Comparison of ENCODE assay signal across 16 cellular contexts in the genomic region with DNA sequence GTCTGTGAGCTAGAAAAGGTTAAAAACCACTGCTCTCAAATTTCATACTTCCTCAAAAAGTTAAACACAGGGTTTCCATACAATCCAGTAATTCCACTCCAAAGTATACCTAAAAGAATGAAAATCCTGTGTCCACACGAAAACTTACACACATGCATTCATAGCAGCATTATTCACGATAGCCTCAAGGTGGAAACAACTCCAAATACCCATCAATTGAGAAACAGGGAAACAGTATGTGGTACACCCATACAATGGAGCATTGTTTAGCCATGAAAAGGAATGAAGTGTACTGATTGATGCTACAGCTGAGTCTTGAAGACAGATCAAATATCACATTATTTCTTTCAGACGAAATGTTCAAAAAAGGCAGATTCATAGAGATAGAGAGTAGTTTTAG. TPM values are rescaled to one million over a fixed set of nuclear protein-coding genes. Genes with fewer than 3 reads are reported as not detected.
DNase-seq lines count a peak whose midpoint lies in the region; ATAC-seq and TF ChIP-seq lines count a peak whose summit lies in the region.
"Had no signal": no experiment of that assay in that cellular context is flagged by ENCODE, and none has a peak within 500 bp of the region (broad histone marks: within the 10 kb centered on the region; RNA-seq: fewer than 3 reads in every experiment).

No MANE protein-coding gene starts in this region.

- no peaks in the 10 kb centered on the region for H4K20me1 ChIP-seq in PC-3 (ENCODE audit: low read length)

- CTCF ChIA-PET in PC-3 (lab: Charles Lee): interaction anchor here (0.6 kb wide), 1 partner anchor 136 kb away, joined by 3 read pairs; no protein-coding TSS in a partner anchor

- peaks cover 77% of the 10 kb centered on the region for H3K4me1 Mint-ChIP-seq in activated T-cell treated with anti-CD3 and anti-CD28 coated beads, Interleukin-2, amount 50 U/mL, for 4 hours (ENCODE audit: low read depth)
- H3K4me1 Mint-ChIP-seq in activated naive CD8-positive, alpha-beta T cell treated with anti-CD3 and anti-CD28 coated beads for 36 hours: peaks cover 61% of the 10 kb centered on the region
- H3K4me1 Mint-ChIP-seq in natural killer cell treated with Interleukin-12 subunit alpha and Interleukin-12 subunit beta and Interleukin-15 and Interleukin-18, amount 100 ng/mL, for 72 hours (ENCODE audit: low read depth in 2 of 2): peaks cover 57 to 68% of the 10 kb centered on the region in 2 donors

- H3K27me3 Mint-ChIP-seq in activated T-cell treated with anti-CD3 and anti-CD28 coated beads, Interleukin-2, amount 50 U/mL, for 4 hours (ENCODE audit: low read depth): no peaks in the 10 kb centered on the region
- no peaks in the 10 kb centered on the region for H3K27me3 Mint-ChIP-seq in activated naive CD8-positive, alpha-beta T cell treated with anti-CD3 and anti-CD28 coated beads for 36 hours
- H3K27me3 Mint-ChIP-seq in natural killer cell treated with Interleukin-12 subunit alpha and Interleukin-12 subunit beta and Interleukin-15 and Interleukin-18, amount 100 ng/mL, for 72 hours: no peaks in the 10 kb centered on the region

- H3K9me3 ChIP-seq in PC-3 (ENCODE audit: low read length) (peaks cover 18% of the 10 kb centered on the region), left ventricle myocardium inferior (replicated peaks) (peaks cover 29% of the 10 kb centered on the region)

- DNase-seq in activated T-cell treated with anti-CD3 and anti-CD28 coated beads, Interleukin-2, amount 50 U/mL, for 4 hours: no peak
- no peak for DNase-seq in activated T-cell treated with anti-CD3 and anti-CD28 coated beads, Interleukin-2, amount 50 U/mL, for 48 hours
- peak; percentile 41 for DNase-seq in PC-3
- no peak for DNase-seq in activated naive CD8-positive, alpha-beta T cell treated with anti-CD3 and anti-CD28 coated beads for 36 hours
- no peak for DNase-seq in natural killer cell treated with Interleukin-12 subunit alpha and Interleukin-12 subunit beta and Interleukin-15 and Interleukin-18, amount 100 ng/mL, for 72 hours (ENCODE audit: low spot score)
- DNase-seq in left ventricle myocardium inferior: no peak
- DNase-seq in posterior cingulate gyrus: no peak
- DNase-seq: ACHN; erythroblast; Kasumi-1; NCI-H1092; NCI-H2081; stimulated activated CD4-positive, alpha-beta T cell treated with anti-CD3 and anti-CD28 coated beads, Interleukin-4, amount 100 ng/mL, for 4 hours had no signal

- intact Hi-C loops in PC-3 (cut with micrococcal nuclease): no loop called here
- intact Hi-C loops in left ventricle myocardium inferior (cut with micrococcal nuclease): no loop called here
- intact Hi-C loops in posterior cingulate gyrus (cut with DNase I): no loop called here

- H3K4me2 ChIP-seq in PC-3 (ENCODE audit: low read length): peak overlapping the region; percentile 69

- H3K36me3 ChIP-seq in PC-3 (ENCODE audit: low read depth, low read length) (peaks cover 56% of the 10 kb centered on the region), left ventricle myocardium inferior (peaks cover 75% of the 10 kb centered on the region)

- H3K27ac ChIP-seq in PC-3 (ENCODE audit: low read length) (peak overlapping the region; percentile 88), left ventricle myocardium inferior (replicated peaks) (no peak overlapping the region)
- H3K27ac ChIP-seq: cardiac muscle cell, suprapubic skin had no signal

- no TSS peak for BruUV-seq in PC-3 (replicated peaks; lab: Mats Ljungman, UMichigan)

- TF ChIP-seq CTCF in PC-3 (conservative IDR thresholded peaks at IDR 0.05; ENCODE audit: low read depth, low read length) (no peak), left ventricle myocardium inferior (IDR thresholded peaks at IDR 0.05; ENCODE audit: borderline replicate concordance) (no peak)

- peak overlapping the region; percentile 34; the same call in 1 of the 2 replicates for H3K9ac ChIP-seq in PC-3 (ENCODE audit: low read length)

- no peak overlapping the region for H3K4me3 ChIP-seq in PC-3 (ENCODE audit: low read length)
- no peak overlapping the region for H3K4me3 ChIP-seq in left ventricle myocardium inferior
- H3K4me3 ChIP-seq: cardiac muscle cell, suprapubic skin had no signal

- ATAC-seq in activated T-cell treated with anti-CD3 and anti-CD28 coated beads, Interleukin-2, amount 50 U/mL, for 4 hours: no peak
- no peak for ATAC-seq in PC-3
- no peak for ATAC-seq in natural killer cell treated with Interleukin-12 subunit alpha and Interleukin-12 subunit beta and Interleukin-15 and Interleukin-18, amount 100 ng/mL, for 72 hours
- ATAC-seq in GM21825 (IDR thresholded peaks at IDR 0.05; ENCODE audit: unreplicated experiment): no peak

- H3K27ac Mint-ChIP-seq in activated naive CD8-positive, alpha-beta T cell treated with anti-CD3 and anti-CD28 coated beads for 36 hours: peak overlapping the region; percentile 5
- peak overlapping the region; percentile 94 to 95 for H3K27ac Mint-ChIP-seq in natural killer cell treated with Interleukin-12 subunit alpha and Interleukin-12 subunit beta and Interleukin-15 and Interleukin-18, amount 100 ng/mL, for 72 hours

- H3K9me3 Mint-ChIP-seq in activated T-cell treated with anti-CD3 and anti-CD28 coated beads, Interleukin-2, amount 50 U/mL, for 4 hours: peaks cover 16% of the 10 kb centered on the region
- peaks cover 28% of the 10 kb centered on the region for H3K9me3 Mint-ChIP-seq in activated naive CD8-positive, alpha-beta T cell treated with anti-CD3 and anti-CD28 coated beads for 36 hours
- H3K9me3 Mint-ChIP-seq in natural killer cell treated with Interleukin-12 subunit alpha and Interleukin-12 subunit beta and Interleukin-15 and Interleukin-18, amount 100 ng/mL, for 72 hours: no peaks in the 10 kb centered on the region

- H3K4me3 Mint-ChIP-seq in activated T-cell treated with anti-CD3 and anti-CD28 coated beads, Interleukin-2, amount 50 U/mL, for 4 hours: peak overlapping the region; percentile 46
- no peak overlapping the region for H3K4me3 Mint-ChIP-seq in activated naive CD8-positive, alpha-beta T cell treated with anti-CD3 and anti-CD28 coated beads for 36 hours
- H3K4me3 Mint-ChIP-seq in natural killer cell treated with Interleukin-12 subunit alpha and Interleukin-12 subunit beta and Interleukin-15 and Interleukin-18, amount 100 ng/mL, for 72 hours: peak overlapping the region; percentile 57

- no peak overlapping the region for H2AFZ ChIP-seq in PC-3 (ENCODE audit: low read length)

- H3K4me1 ChIP-seq in PC-3 (ENCODE audit: insufficient read depth, low read length) (peaks cover 45% of the 10 kb centered on the region), left ventricle myocardium inferior (peaks cover 15% of the 10 kb centered on the region)
- H3K4me1 ChIP-seq: suprapubic skin had no signal

- H3F3A ChIP-seq in PC-3 (ENCODE audit: low read length, unreplicated experiment): peaks cover 17% of the 10 kb centered on the region

- POLR2A ChIA-PET in PC-3 (lab: Charles Lee; ENCODE audit: unreplicated experiment): no interaction called here

- H3K36me3 Mint-ChIP-seq in activated T-cell treated with anti-CD3 and anti-CD28 coated beads, Interleukin-2, amount 50 U/mL, for 4 hours (ENCODE audit: insufficient read depth): peaks cover 47% of the 10 kb centered on the region
- peaks cover 74% of the 10 kb centered on the region for H3K36me3 Mint-ChIP-seq in activated naive CD8-positive, alpha-beta T cell treated with anti-CD3 and anti-CD28 coated beads for 36 hours
- H3K36me3 Mint-ChIP-seq in natural killer cell treated with Interleukin-12 subunit alpha and Interleukin-12 subunit beta and Interleukin-15 and Interleukin-18, amount 100 ng/mL, for 72 hours: peaks cover 60% of the 10 kb centered on the region

- no peaks in the 10 kb centered on the region for H3K27me3 ChIP-seq in PC-3 (ENCODE audit: low read length)
- H3K27me3 ChIP-seq in left ventricle myocardium inferior (ENCODE audit: low read depth): no peaks in the 10 kb centered on the region
- H3K27me3 ChIP-seq: cardiac muscle cell, suprapubic skin had no signal

- H3K79me2 ChIP-seq in PC-3 (ENCODE audit: low read length): no peaks in the 10 kb centered on the region

- no peaks in the 10 kb centered on the region for H3K9me2 ChIP-seq in PC-3 (replicated peaks; ENCODE audit: low read length)

RNA-seq across cellular contexts. Expression of gene UXS1, which starts 36.7 kb away (rescaled TPM):
- total RNA-seq in activated T-cell treated with anti-CD3 and anti-CD28 coated beads, Interleukin-2, amount 50 U/mL, for 4 hours: 10 to 100 TPM; 29.4 to 33.9 (median 30.3) TPM
- 45.8 and 49.1 TPM in 2 replicates for total RNA-seq in PC-3 (2014; rRNA removed)
- total RNA-seq in activated naive CD8-positive, alpha-beta T cell treated with anti-CD3 and anti-CD28 coated beads for 36 hours: 10 to 100 TPM; 43.4 to 44.5 TPM
- total RNA-seq in natural killer cell treated with Interleukin-12 subunit alpha and Interleukin-12 subunit beta and Interleukin-15 and Interleukin-18, amount 100 ng/mL, for 72 hours: 100 to 1,000 TPM; 104 to 116 TPM
- total RNA-seq in left ventricle myocardium inferior: 26.7 TPM
